31 cellular contexts compared by ENCODE assay signal in the genomic region with DNA sequence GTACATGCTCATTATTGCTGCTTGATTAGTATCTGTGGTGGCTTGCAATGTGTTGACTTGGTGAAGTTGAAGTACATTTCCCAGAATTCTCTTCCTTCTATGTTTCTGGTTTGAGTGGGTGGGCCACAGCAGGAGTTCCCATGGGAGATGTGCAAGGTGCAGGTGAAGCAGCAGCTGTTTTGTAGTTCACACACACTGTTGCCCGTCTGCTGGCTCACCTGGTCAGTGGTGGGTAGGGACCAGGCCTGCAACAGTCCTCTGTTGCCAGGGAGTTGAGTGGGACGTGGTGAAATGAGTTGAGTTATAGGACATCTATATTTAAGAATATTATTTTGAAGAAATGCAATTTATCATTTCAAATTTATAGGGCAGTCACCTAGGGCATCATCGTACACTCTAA.
"Had no signal": no experiment of that assay in that cellular context is flagged by ENCODE, and none has a peak within 500 bp of the region (broad histone marks: within the 10 kb centered on the region; RNA-seq: fewer than 3 reads in every experiment).

No MANE protein-coding gene starts in this region.

- DNase-seq: activated CD4-positive, alpha-beta memory T cell treated with anti-CD3 and anti-CD28 coated beads for 36 hours; activated CD4-positive, alpha-beta T cell treated with anti-CD3 and anti-CD28 coated beads for 36 hours; activated CD4-positive, alpha-beta T cell treated with anti-CD3 and anti-CD28 coated beads, Interleukin-2, amount 10 ng/mL, durations not matched to agents 24 days and 14 days; activated CD4-positive, CD25-positive, alpha-beta regulatory T cell; activated CD4-positive, CD25-positive, alpha-beta regulatory T cell treated with anti-CD3 and anti-CD28 coated beads, Interleukin-2, amount 50 U/mL, for 72 hours; activated CD8-positive, alpha-beta memory T cell treated with anti-CD3 and anti-CD28 coated beads, Interleukin-2, amount 10 ng/mL, durations not matched to agents 7 days and 5 days; activated CD8-positive, alpha-beta memory T cell treated with anti-CD3 and anti-CD28 coated beads, Interleukin-2, amount 50 U/mL, for 4 hours; activated CD8-positive, alpha-beta T cell treated with anti-CD3 and anti-CD28 coated beads, Interleukin-2, amount 10 ng/mL, durations not matched to agents 7 days and 5 days; activated effector memory CD4-positive, alpha-beta T cell treated with anti-CD3 and anti-CD28 coated beads, Interleukin-2, amount 50 U/mL, for 16 hours; activated naive CD4-positive, alpha-beta T cell treated with anti-CD3 and anti-CD28 coated beads for 36 hours; activated naive CD8-positive, alpha-beta T cell treated with anti-CD3 and anti-CD28 coated beads for 36 hours; activated naive CD8-positive, alpha-beta T cell treated with anti-CD3 and anti-CD28 coated beads, Interleukin-2, amount 50 U/mL, for 24 hours; activated T-cell treated with anti-CD3 and anti-CD28 coated beads, Interleukin-2, amount 50 U/mL, for 1 hour; activated T-cell treated with anti-CD3 and anti-CD28 coated beads, Interleukin-2, amount 50 U/mL, for 48 hours; adrenal gland; amygdala; aorta; body of pancreas; caudate nucleus; cortex of kidney; dermis blood vessel endothelial cell; effector CD4-positive, alpha-beta T cell; esophagus squamous epithelium; foreskin melanocyte; heart right ventricle; T-helper 2 cell had no signal

- H3K36me3 ChIP-seq: adrenal gland, esophagus squamous epithelium, gastroesophageal sphincter, heart right ventricle had no signal

- H3K27me3 ChIP-seq: adrenal gland, body of pancreas, esophagus squamous epithelium, gastroesophageal sphincter, heart right ventricle had no signal

- H3K4me3 ChIP-seq: adrenal gland, body of pancreas, esophagus squamous epithelium, gastroesophageal sphincter, heart right ventricle had no signal

- H3K4me1 ChIP-seq: adrenal gland, body of pancreas, esophagus squamous epithelium, gastroesophageal sphincter had no signal

- FAIRE-seq: colon, endometrium, endothelial cell of umbilical vein had no signal

- ATAC-seq: activated CD4-positive, alpha-beta T cell treated with anti-CD3 and anti-CD28 coated beads for 36 hours; activated CD8-positive, alpha-beta memory T cell treated with anti-CD3 and anti-CD28 coated beads, Interleukin-2, amount 10 ng/mL, durations not matched to agents 7 days and 5 days; activated CD8-positive, alpha-beta T cell treated with anti-CD3 and anti-CD28 coated beads, Interleukin-2, amount 10 ng/mL, durations not matched to agents 7 days and 5 days; activated naive CD8-positive, alpha-beta T cell treated with anti-CD3 and anti-CD28 coated beads, Interleukin-2, amount 50 U/mL, for 24 hours; body of pancreas; gastroesophageal sphincter; heart right ventricle had no signal

- H3K9me3 ChIP-seq: adrenal gland, body of pancreas, esophagus squamous epithelium, gastroesophageal sphincter had no signal

- H3K27ac ChIP-seq: adrenal gland, body of pancreas, epithelial cell of prostate, esophagus squamous epithelium, gastroesophageal sphincter, heart right ventricle had no signal
